1 cellular context compared by ENCODE assay signal in the genomic region with DNA sequence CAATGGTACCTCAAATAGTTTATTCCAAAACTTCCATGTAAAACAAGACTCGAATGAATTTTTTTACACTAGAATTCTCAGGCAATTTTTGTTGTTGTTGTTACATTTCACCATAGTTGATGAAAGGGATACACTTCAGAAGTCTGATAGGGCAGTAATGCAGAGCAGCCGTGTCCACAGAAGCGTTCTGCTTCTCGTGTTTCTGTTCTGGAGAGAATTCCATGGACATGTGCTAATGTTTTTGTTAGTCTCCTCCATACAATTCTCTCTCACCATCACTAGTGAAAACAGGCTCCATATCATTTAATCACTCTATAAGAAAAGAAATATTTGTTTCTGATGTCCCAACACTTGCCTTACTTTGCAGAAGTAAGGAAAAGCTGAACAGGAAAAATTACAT.
TF ChIP-seq lines count a peak whose summit lies in the region.

No MANE protein-coding gene starts in this region.

TF ChIP-seq in IMR-90, 13 proteins besides CTCF, POLR2A, EP300 and RAD21 (continued from another document):
- TF ChIP-seq, protein P1, sequence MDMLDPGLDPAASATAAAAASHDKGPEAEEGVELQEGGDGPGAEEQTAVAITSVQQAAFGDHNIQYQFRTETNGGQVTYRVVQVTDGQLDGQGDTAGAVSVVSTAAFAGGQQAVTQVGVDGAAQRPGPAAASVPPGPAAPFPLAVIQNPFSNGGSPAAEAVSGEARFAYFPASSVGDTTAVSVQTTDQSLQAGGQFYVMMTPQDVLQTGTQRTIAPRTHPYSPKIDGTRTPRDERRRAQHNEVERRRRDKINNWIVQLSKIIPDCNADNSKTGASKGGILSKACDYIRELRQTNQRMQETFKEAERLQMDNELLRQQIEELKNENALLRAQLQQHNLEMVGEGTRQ (IDR thresholded peaks at IDR 0.05; ENCODE audit: low read depth, low read length), result no peak
- TF ChIP-seq BHLHE40 (IDR thresholded peaks at IDR 0.05; ENCODE audit: low read depth, low read length) (no peak), FOS (IDR thresholded peaks at IDR 0.05; ENCODE audit: low read depth, low read length) (no peak), MAZ (IDR thresholded peaks at IDR 0.05; ENCODE audit: borderline replicate concordance, low read depth, low read length) (no peak), RFX5 (IDR thresholded peaks at IDR 0.05; ENCODE audit: low read depth, low read length) (no peak)
